In genomic region chr19:10219678-10220077, GRCh38 we compare ENCODE assay signal across 8 cellular contexts. TPM values are rescaled to one million over a fixed set of nuclear protein-coding genes. Genes with fewer than 3 reads are reported as not detected.
DNase-seq lines count a peak whose midpoint lies in the region; ATAC-seq and TF ChIP-seq lines count a peak whose summit lies in the region.

No MANE protein-coding gene starts in this region.

- H3K4me2 ChIP-seq in hepatocyte = no peak overlapping the region

- H3K36me3 ChIP-seq in cardiac muscle cell (no peaks in the 10 kb centered on the region), WERI-Rb-1 (no peaks in the 10 kb centered on the region), hepatocyte (replicated peaks; ENCODE audit: insufficient read depth, low read depth) (no peaks in the 10 kb centered on the region)

- H4K20me1 ChIP-seq in hepatocyte (ENCODE audit: insufficient read depth, poor library complexity, severe bottlenecking) = peaks cover 10% of the 10 kb centered on the region

- 64% methylated on average over 3 of the region's 3 CpGs for WGBS in hepatocyte (ENCODE audit: low lambda C conversion rate, missing lambda C conversion rate)

- H3K27me3 ChIP-seq in cardiac muscle cell (no peaks in the 10 kb centered on the region), WERI-Rb-1 (ENCODE audit: insufficient read depth, low read depth, severe bottlenecking) (no peaks in the 10 kb centered on the region), hepatocyte (no peaks in the 10 kb centered on the region)

- H3K9me3 ChIP-seq in cardiac muscle cell (ENCODE audit: low read depth) (no peaks in the 10 kb centered on the region), WERI-Rb-1 (ENCODE audit: severe bottlenecking) (no peaks in the 10 kb centered on the region), hepatocyte (ENCODE audit: low read depth) (no peaks in the 10 kb centered on the region)

- H3K4me3 ChIP-seq in cardiac muscle cell (no peak overlapping the region), WERI-Rb-1 (ENCODE audit: low read depth, low read length) (no peak overlapping the region), hepatocyte (no peak overlapping the region)

- ATAC-seq in HG03571 (IDR thresholded peaks at IDR 0.05; ENCODE audit: unreplicated experiment) (peak; percentile 50), HG03159 (IDR thresholded peaks at IDR 0.05; ENCODE audit: unreplicated experiment) (no peak), GM21526 (IDR thresholded peaks at IDR 0.05; ENCODE audit: low FRiP score, unreplicated experiment) (no peak), GM21737 (IDR thresholded peaks at IDR 0.05; ENCODE audit: unreplicated experiment) (no peak)

- intact Hi-C loops in cardiac septum (cut with DNase I) = no loop called here

- H2AFZ ChIP-seq in hepatocyte = no peak overlapping the region

- H3K9me2 ChIP-seq in hepatocyte (replicated peaks; ENCODE audit: insufficient read depth) = no peaks in the 10 kb centered on the region

- peak; percentile 50 for TF ChIP-seq CTCF in cardiac muscle cell (IDR thresholded peaks at IDR 0.05; ENCODE audit: low read depth, low read length)
- TF ChIP-seq CTCF in WERI-Rb-1 (IDR thresholded peaks at IDR 0.05; ENCODE audit: low read depth, low read length) = 0 out of 2 replicates have a peak, but pooled peaks have one; percentile 21
- peak; percentile 25 for TF ChIP-seq CTCF in hepatocyte (IDR thresholded peaks at IDR 0.05; ENCODE audit: poor library complexity)

- H3K27ac ChIP-seq in cardiac muscle cell (no peak overlapping the region), WERI-Rb-1 (no peak overlapping the region), hepatocyte (no peak overlapping the region)

- H3K79me2 ChIP-seq in hepatocyte = peaks cover 21% of the 10 kb centered on the region

- H3K4me1 ChIP-seq in cardiac muscle cell (ENCODE audit: low read depth) (no peaks in the 10 kb centered on the region), hepatocyte (ENCODE audit: insufficient read depth) (no peaks in the 10 kb centered on the region)

- DNase-seq in cardiac muscle cell (ENCODE audit: low read depth in 1 of 2, low spot score in 1 of 2) = peak in 1 of 2 donors; percentile 53
- no peak for DNase-seq in cardiac septum (ENCODE audit: low spot score)
- no peak for DNase-seq in WERI-Rb-1
- peak; percentile 42 for DNase-seq in hepatocyte (ENCODE audit: low spot score)

RNA-seq across cellular contexts. Expression of gene S1PR2, which starts 11.5 kb away (rescaled TPM):
- 5.7 and 7.7 TPM in 2 replicates for total RNA-seq in cardiac muscle cell
- polyA plus RNA-seq in cardiac muscle cell = 1.8 and 2.1 TPM in 2 replicates
- total RNA-seq in cardiac septum = 3.6 TPM
- 14.9 and 16.1 TPM in 2 replicates for total RNA-seq in hepatocyte
- 8.6 and 11.4 TPM in 2 replicates for polyA plus RNA-seq in hepatocyte

RNA-seq across cellular contexts. Expression of gene DNMT1, which starts 24.9 kb away (rescaled TPM):
- 78.2 and 100 TPM in 2 replicates for total RNA-seq in cardiac muscle cell
- 106 TPM in 2 replicates for polyA plus RNA-seq in cardiac muscle cell
- 27.3 TPM for total RNA-seq in cardiac septum
- 35.2 and 55.2 TPM in 2 replicates for total RNA-seq in hepatocyte
- 62.3 and 63.5 TPM in 2 replicates for polyA plus RNA-seq in hepatocyte

RNA-seq across cellular contexts. Expression of gene MRPL4, which starts 32.3 kb away (rescaled TPM):
- total RNA-seq in cardiac muscle cell (119 and 129 TPM in 2 replicates), cardiac septum (71.8 TPM), hepatocyte (40.1 and 43.7 TPM in 2 replicates)
- polyA plus RNA-seq in cardiac muscle cell (78.5 and 81.2 TPM in 2 replicates), hepatocyte (51.4 and 64.1 TPM in 2 replicates)

RNA-seq across cellular contexts. Expression of gene ICAM1, which starts 51.2 kb away (rescaled TPM):
- total RNA-seq in cardiac muscle cell = 0.18 and 0.57 TPM in 2 replicates
- polyA plus RNA-seq in cardiac muscle cell = 0.50 and 0.77 TPM in 2 replicates
- 9.8 TPM for total RNA-seq in cardiac septum
- total RNA-seq in hepatocyte = 19.9 and 25.6 TPM in 2 replicates
- polyA plus RNA-seq in hepatocyte = 19.6 and 25.2 TPM in 2 replicates
